1 cellular context compared by ENCODE assay signal in genomic region chr11:27390959-27391326, GRCh38.
TF ChIP-seq lines count a peak whose summit lies in the region.

No MANE protein-coding gene starts in this region.

TF ChIP-seq in WTC11, 78 proteins besides CTCF, POLR2A, EP300 and RAD21 (continued from another document):
- TF ChIP-seq, protein P1, sequence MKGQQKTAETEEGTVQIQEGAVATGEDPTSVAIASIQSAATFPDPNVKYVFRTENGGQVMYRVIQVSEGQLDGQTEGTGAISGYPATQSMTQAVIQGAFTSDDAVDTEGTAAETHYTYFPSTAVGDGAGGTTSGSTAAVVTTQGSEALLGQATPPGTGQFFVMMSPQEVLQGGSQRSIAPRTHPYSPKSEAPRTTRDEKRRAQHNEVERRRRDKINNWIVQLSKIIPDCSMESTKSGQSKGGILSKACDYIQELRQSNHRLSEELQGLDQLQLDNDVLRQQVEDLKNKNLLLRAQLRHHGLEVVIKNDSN (CRISPR knock-in tag; IDR thresholded peaks at IDR 0.05) = no peak
- TF ChIP-seq JUN (CRISPR knock-in tag; IDR thresholded peaks at IDR 0.05) (no peak), TP53 (CRISPR knock-in tag; IDR thresholded peaks at IDR 0.05) (no peak), NR1H2 (CRISPR knock-in tag; IDR thresholded peaks at IDR 0.05) (no peak), ESRRA (CRISPR knock-in tag; IDR thresholded peaks at IDR 0.05; ENCODE audit: borderline replicate concordance) (no peak), GTF2I (CRISPR knock-in tag; conservative IDR thresholded peaks at IDR 0.05) (no peak), GABPB1 (CRISPR knock-in tag; IDR thresholded peaks at IDR 0.05) (no peak), ZNF425 (CRISPR knock-in tag; conservative IDR thresholded peaks at IDR 0.05) (no peak)
